In the genomic region with DNA sequence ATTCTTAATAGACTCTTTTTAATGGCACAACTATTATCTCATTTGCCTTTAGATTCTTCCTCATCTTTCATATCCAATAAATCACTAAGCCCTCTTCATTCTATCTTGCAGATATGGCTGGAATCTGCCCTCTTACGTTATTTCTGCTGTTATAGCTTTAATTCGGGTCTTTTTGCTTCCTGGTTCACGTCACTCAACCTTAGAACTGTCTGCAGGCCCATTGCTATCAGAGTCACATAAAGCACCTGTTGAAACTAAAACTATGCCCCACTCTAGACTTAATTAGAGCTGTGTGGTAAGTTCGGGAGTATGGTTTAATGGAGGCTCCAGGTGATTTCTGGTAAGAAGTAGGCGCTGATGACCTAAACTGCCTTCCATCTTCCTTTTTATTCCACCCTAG, we compare ENCODE assay signal across 8 cellular contexts. TPM values are rescaled to one million over a fixed set of nuclear protein-coding genes. Genes with fewer than 3 reads are reported as not detected.
DNase-seq lines count a peak whose midpoint lies in the region; ATAC-seq and TF ChIP-seq lines count a peak whose summit lies in the region.

No MANE protein-coding gene starts in this region.

- no peak for ATAC-seq in effector memory CD8-positive, alpha-beta T cell (replicated peaks)
- ATAC-seq in HG02763 (IDR thresholded peaks at IDR 0.05; ENCODE audit: unreplicated experiment) (no peak), HG02852 (IDR thresholded peaks at IDR 0.05; ENCODE audit: unreplicated experiment) (no peak)

- intact Hi-C loops in ovary (cut with DNase I), result no loop called here

- TF ChIP-seq EP300 in ovary (IDR thresholded peaks at IDR 0.05), result no peak

- TF ChIP-seq CTCF in NB4 (IDR thresholded peaks at IDR 0.05; ENCODE audit: low read depth, low read length) (no peak), ovary (IDR thresholded peaks at IDR 0.05) (no peak)

- peaks cover 3% of the 10 kb centered on the region for H3K4me1 ChIP-seq in ovary (ENCODE audit: insufficient read depth)

- peaks cover 18 to 35% of the 10 kb centered on the region in 2 donors for H3K4me1 Mint-ChIP-seq in effector memory CD8-positive, alpha-beta T cell (ENCODE audit: low read depth in 2 of 2)

- H3K4me3 ChIP-seq in GM08714 (ENCODE audit: low read length), result peak overlapping the region; percentile 89
- peak overlapping the region; percentile 95 for H3K4me3 ChIP-seq in NB4 (ENCODE audit: low read depth, low read length)
- H3K4me3 ChIP-seq in ovary, result peak overlapping the region; percentile 54

- peaks cover 18% of the 10 kb centered on the region for H3K36me3 Mint-ChIP-seq in effector memory CD8-positive, alpha-beta T cell (ENCODE audit: insufficient read depth)

- TF ChIP-seq POLR2A in NB4 (IDR thresholded peaks at IDR 0.05; ENCODE audit: extremely low read depth, insufficient read length) (no peak), ovary (IDR thresholded peaks at IDR 0.05) (no peak)

- no peak overlapping the region for H3K27ac ChIP-seq in ovary

- no peaks in the 10 kb centered on the region for H3K27me3 ChIP-seq in ovary

- DNase-seq in NB4 (ENCODE audit: low read depth), result peak; percentile 40
- no peak for DNase-seq in effector memory CD8-positive, alpha-beta T cell
- DNase-seq in ovary, result no peak
- DNase-seq in effector CD8-positive, alpha-beta T cell (lab: John Stamatoyannopoulos, UW), result no peak
- no peak for DNase-seq in NCI-H1436 (lab: John Stamatoyannopoulos, UW)

- H3K9me3 Mint-ChIP-seq in effector memory CD8-positive, alpha-beta T cell, result no peaks in the 10 kb centered on the region

- no peaks in the 10 kb centered on the region for H3K27me3 Mint-ChIP-seq in effector memory CD8-positive, alpha-beta T cell

- H3K4me3 Mint-ChIP-seq in effector memory CD8-positive, alpha-beta T cell, result peak overlapping the region; percentile 99

- no peaks in the 10 kb centered on the region for H3K9me3 ChIP-seq in ovary

- no peaks in the 10 kb centered on the region for H3K36me3 ChIP-seq in ovary

- H3K27ac Mint-ChIP-seq in effector memory CD8-positive, alpha-beta T cell, result peak overlapping the region; percentile 99

- 45 to 47% (median 46%) methylated on average over 5 of the region's 5 CpGs for WGBS in ovary, 3 donors

RNA-seq across cellular contexts. Expression of a gene that starts 1.0 kb away (rescaled TPM):
- 10 to 100 TPM in 2 of 7 donors, 1 to 10 TPM in 5; 6.4 to 15.7 (median 8.6) TPM for total RNA-seq in ovary
- polyA plus RNA-seq in ovary, result 10 to 100 TPM in 1 of 2 donors, 1 to 10 TPM in 1; 6.8 to 11.5 TPM

RNA-seq across cellular contexts. Expression of a gene that starts 1.1 kb away (rescaled TPM):
- 1 to 10 TPM; 2.0 to 4.8 (median 3.0) TPM for total RNA-seq in ovary
- 1 to 10 TPM; 2.4 to 5.2 TPM for polyA plus RNA-seq in ovary
